Comparison of ENCODE assay signal across 14 cellular contexts in the genomic region with DNA sequence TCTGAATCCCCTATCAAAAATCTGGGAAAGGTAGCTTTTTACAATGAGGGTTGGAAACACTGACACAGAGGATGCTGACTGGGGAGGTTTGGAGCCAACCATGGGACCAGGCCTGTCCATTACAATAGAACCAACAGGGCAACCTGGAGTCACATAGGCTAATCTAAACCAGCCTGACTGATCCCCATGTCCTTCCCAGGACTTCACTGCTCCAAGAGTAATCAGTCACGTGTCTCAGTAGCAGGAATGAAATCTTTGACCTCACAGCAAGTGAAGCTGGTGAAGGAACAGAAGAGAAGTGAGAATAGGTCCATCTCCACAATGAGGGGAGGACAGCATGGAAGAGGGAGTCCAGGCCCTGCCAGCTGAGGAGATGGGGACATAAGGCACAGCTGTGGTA.
"Had no signal": no experiment of that assay in that cellular context is flagged by ENCODE, and none has a peak within 500 bp of the region (broad histone marks: within the 10 kb centered on the region; RNA-seq: fewer than 3 reads in every experiment).

No MANE protein-coding gene starts in this region.

- H3K4me3 ChIP-seq: esophagus muscularis mucosa, pancreas, SJSA1, upper lobe of right lung had no signal

- H3K9me3 Mint-ChIP-seq: activated CD4-positive, alpha-beta memory T cell treated with anti-CD3 and anti-CD28 coated beads for 36 hours; activated T-helper 1 cell treated with anti-CD3 and anti-CD28 coated beads, Interleukin-12 subunit alpha, Interleukin-12 subunit beta, Interleukin-2, Interleukin-4 antibody, amounts not matched to agents 30 ng/mL and 10 ng/mL and 1 ng/mL, durations not matched to agents 14 hours and 24 hours and 36 hours; memory B cell; nephron progenitor cell had no signal

- H3K4me3 Mint-ChIP-seq: activated CD4-positive, alpha-beta memory T cell treated with anti-CD3 and anti-CD28 coated beads for 36 hours; activated T-helper 1 cell treated with anti-CD3 and anti-CD28 coated beads, Interleukin-12 subunit alpha, Interleukin-12 subunit beta, Interleukin-2, Interleukin-4 antibody, amounts not matched to agents 30 ng/mL and 10 ng/mL and 1 ng/mL, durations not matched to agents 14 hours and 24 hours and 36 hours; memory B cell; nephron progenitor cell had no signal

- H3K27me3 Mint-ChIP-seq: activated CD4-positive, alpha-beta memory T cell treated with anti-CD3 and anti-CD28 coated beads for 36 hours; memory B cell had no signal

- H3K27ac Mint-ChIP-seq: activated CD4-positive, alpha-beta memory T cell treated with anti-CD3 and anti-CD28 coated beads for 36 hours; nephron progenitor cell had no signal

- H3K9me3 ChIP-seq: esophagus muscularis mucosa, pancreas, SJSA1, upper lobe of right lung had no signal

- H3K27me3 ChIP-seq: brain microvascular endothelial cell, esophagus muscularis mucosa, pancreas, SJSA1, upper lobe of right lung had no signal

- H3K36me3 ChIP-seq: brain microvascular endothelial cell, esophagus muscularis mucosa, pancreas, SJSA1, upper lobe of right lung had no signal

- H3K36me3 Mint-ChIP-seq: activated CD4-positive, alpha-beta memory T cell treated with anti-CD3 and anti-CD28 coated beads for 36 hours; memory B cell had no signal

- ATAC-seq: left lobe of liver, pancreas, upper lobe of right lung had no signal

- H3K27ac ChIP-seq: brain microvascular endothelial cell, esophagus muscularis mucosa, pancreas, SJSA1, upper lobe of right lung had no signal

- DNase-seq: activated CD4-positive, alpha-beta memory T cell treated with anti-CD3 and anti-CD28 coated beads for 36 hours; activated CD4-positive, CD25-positive, alpha-beta regulatory T cell treated with anti-CD3 and anti-CD28 coated beads, Interleukin-2, amount 50 U/mL, for 72 hours; activated naive CD4-positive, alpha-beta T cell treated with anti-CD3 and anti-CD28 coated beads, Interleukin-2, amount 50 U/mL, for 16 hours; amniotic stem cell; brain microvascular endothelial cell; nephron progenitor cell; SW 1271; upper lobe of right lung had no signal
